In the genomic region with DNA sequence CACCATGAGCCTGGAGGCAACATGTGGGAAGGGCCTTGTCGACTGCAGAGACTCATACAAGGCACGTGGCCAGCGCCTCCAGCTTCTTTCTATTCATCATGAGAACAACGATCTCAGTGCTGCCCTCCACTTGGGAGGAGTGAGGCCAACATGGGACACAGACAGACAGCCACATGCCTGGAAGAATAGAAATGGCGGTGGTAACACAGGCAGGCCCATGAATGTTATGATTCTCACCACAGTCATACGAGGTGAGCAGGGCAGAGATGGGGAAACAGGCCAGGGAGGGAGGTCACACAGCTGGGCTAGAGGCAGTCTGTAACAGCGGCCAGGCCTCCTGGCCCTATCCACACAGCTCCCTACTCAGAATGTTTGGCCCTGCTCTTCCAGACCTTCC, we compare ENCODE assay signal across 13 cellular contexts.
"Had no signal": no experiment of that assay in that cellular context is flagged by ENCODE, and none has a peak within 500 bp of the region (broad histone marks: within the 10 kb centered on the region; RNA-seq: fewer than 3 reads in every experiment).

No MANE protein-coding gene starts in this region.

- H3K4me3 Mint-ChIP-seq: activated CD4-positive, alpha-beta memory T cell treated with anti-CD3 and anti-CD28 coated beads, Interleukin-2, amount 10 ng/mL, durations not matched to agents 7 days and 5 days; activated naive CD4-positive, alpha-beta T cell treated with anti-CD3 and anti-CD28 coated beads, Interleukin-2, amount 50 U/mL, for 24 hours had no signal

- H3K9me3 Mint-ChIP-seq: activated CD4-positive, alpha-beta memory T cell treated with anti-CD3 and anti-CD28 coated beads, Interleukin-2, amount 10 ng/mL, durations not matched to agents 7 days and 5 days; activated naive CD4-positive, alpha-beta T cell treated with anti-CD3 and anti-CD28 coated beads, Interleukin-2, amount 50 U/mL, for 24 hours had no signal

- H3K4me3 ChIP-seq: gastroesophageal sphincter, left ventricle myocardium inferior, ovary, sigmoid colon, SJSA1, upper lobe of right lung had no signal

- DNase-seq: activated CD4-positive, alpha-beta memory T cell treated with anti-CD3 and anti-CD28 coated beads, Interleukin-2, amount 10 ng/mL, durations not matched to agents 7 days and 5 days; activated CD4-positive, alpha-beta T cell treated with anti-CD3 and anti-CD28 coated beads for 1 hour; activated CD8-positive, alpha-beta memory T cell treated with anti-CD3 and anti-CD28 coated beads, Interleukin-2, amount 50 U/mL, for 48 hours; aorta; left ventricle myocardium inferior; ovary; sigmoid colon; stimulated activated CD4-positive, alpha-beta T cell treated with anti-CD3 and anti-CD28 coated beads, Interleukin-12 subunit alpha, Interleukin-12 subunit beta, amount 100 ng/mL, for 4 hours; stimulated activated naive CD8-positive, alpha-beta T cell treated with anti-CD3 and anti-CD28 coated beads, Interleukin-15, Interleukin-2, amounts not matched to agents 100 U/mL and 50 U/mL, for 24 hours; upper lobe of right lung had no signal

- H3K27ac Mint-ChIP-seq: activated CD4-positive, alpha-beta memory T cell treated with anti-CD3 and anti-CD28 coated beads, Interleukin-2, amount 10 ng/mL, durations not matched to agents 7 days and 5 days; activated naive CD4-positive, alpha-beta T cell treated with anti-CD3 and anti-CD28 coated beads, Interleukin-2, amount 50 U/mL, for 24 hours had no signal

- H3K27me3 Mint-ChIP-seq: activated CD4-positive, alpha-beta memory T cell treated with anti-CD3 and anti-CD28 coated beads, Interleukin-2, amount 10 ng/mL, durations not matched to agents 7 days and 5 days; activated naive CD4-positive, alpha-beta T cell treated with anti-CD3 and anti-CD28 coated beads, Interleukin-2, amount 50 U/mL, for 24 hours had no signal

- ATAC-seq: gastroesophageal sphincter; stimulated activated naive CD8-positive, alpha-beta T cell treated with anti-CD3 and anti-CD28 coated beads, Interleukin-15, Interleukin-2, amounts not matched to agents 100 U/mL and 50 U/mL, for 24 hours; upper lobe of right lung had no signal
